Comparison of ENCODE assay signal across 1 cellular context in genomic region chr7:127365164-127365956, GRCh38.
TF ChIP-seq lines count a peak whose summit lies in the region.

No MANE protein-coding gene starts in this region.

TF ChIP-seq in K562, 482 proteins besides CTCF, POLR2A, EP300 and RAD21 (continued from another document):
- 0 out of 4 replicates have a peak, but pooled peaks of 1 of the 2 experiments have one; percentile 57 for TF ChIP-seq ZNF318 (IDR thresholded peaks at IDR 0.05; ENCODE audit: borderline replicate concordance in 1 of 2, low read depth in 1 of 2)
- no peak for TF ChIP-seq ZNF639 (CRISPR knock-in tag; conservative IDR thresholded peaks at IDR 0.05 in 1 of 2, IDR thresholded peaks at IDR 0.05 in 1 of 2)
- peak; percentile 82 for TF ChIP-seq GATAD2B (IDR thresholded peaks at IDR 0.05; ENCODE audit: borderline replicate concordance)
- TF ChIP-seq ZNF445 (CRISPR knock-in tag; IDR thresholded peaks at IDR 0.05; ENCODE audit: low read depth), result no peak
- TF ChIP-seq E2F5 (CRISPR knock-in tag; IDR thresholded peaks at IDR 0.05), result no peak
- 0 out of 4 replicates have a peak, but pooled peaks of 1 of the 2 experiments have one; percentile 20 for TF ChIP-seq MNT (conservative IDR thresholded peaks at IDR 0.05)
- TF ChIP-seq CSDE1 (IDR thresholded peaks at IDR 0.05), result 0 out of 4 replicates have a peak, but pooled peaks of 1 of the 2 experiments have one; percentile 27
- no peak for TF ChIP-seq RBBP5 (IDR thresholded peaks at IDR 0.05; ENCODE audit: borderline replicate concordance, insufficient read depth, low read length, poor library complexity, severe bottlenecking)
- peak in 1 of 2 experiments; percentile 45; a peak in 1 of 4 replicates for TF ChIP-seq MAZ (CRISPR knock-in tag; conservative IDR thresholded peaks at IDR 0.05 in 1 of 2, IDR thresholded peaks at IDR 0.05 in 1 of 2)
- no peak for TF ChIP-seq ZNF347 (CRISPR knock-in tag; IDR thresholded peaks at IDR 0.05; ENCODE audit: low read depth)
- TF ChIP-seq ZNF133 (CRISPR knock-in tag; IDR thresholded peaks at IDR 0.05), result no peak
